29 cellular contexts compared by ENCODE assay signal in the genomic region with DNA sequence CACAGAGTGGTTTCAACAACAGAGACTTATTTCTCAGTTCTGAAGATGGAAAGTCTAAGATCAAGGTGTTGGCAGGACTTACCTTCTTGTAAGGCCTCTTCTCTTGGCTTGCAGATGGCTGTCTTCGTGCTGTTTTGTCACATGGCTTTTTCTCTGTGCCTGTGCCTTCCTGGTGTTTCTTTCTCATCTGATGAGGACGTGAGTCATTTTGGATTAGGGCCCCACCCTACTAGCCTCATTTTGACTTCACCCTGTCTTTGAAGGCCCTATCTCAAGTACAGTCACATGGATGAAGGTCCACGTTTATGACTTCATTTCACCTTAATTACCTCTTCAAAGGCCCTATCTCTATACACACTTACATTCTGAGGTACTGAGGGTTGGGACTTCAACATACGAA.
"Had no signal": no experiment of that assay in that cellular context is flagged by ENCODE, and none has a peak within 500 bp of the region (broad histone marks: within the 10 kb centered on the region; RNA-seq: fewer than 3 reads in every experiment).

No MANE protein-coding gene starts in this region.

- H3K27ac Mint-ChIP-seq: activated CD4-positive, alpha-beta memory T cell treated with anti-CD3 and anti-CD28 coated beads, Interleukin-2, amount 10 ng/mL, durations not matched to agents 7 days and 5 days; activated CD4-positive, alpha-beta T cell treated with anti-CD3 and anti-CD28 coated beads, Interleukin-2, amount 10 ng/mL, durations not matched to agents 7 days and 5 days; activated T-helper 17 cell treated with anti-CD3 and anti-CD28 coated beads, Interleukin-2, amount 50 U/mL, for 72 hours; stimulated activated memory B cell treated with anti-CD40 and anti-IgM and Interleukin-4, amounts not matched to agents 10 μg/mL and 1 μg/mL and 100 μg/mL, for 72 hours; stimulated activated naive CD8-positive, alpha-beta T cell treated with anti-CD3 and anti-CD28 coated beads, Interleukin-15, amount 100 ng/mL, for 72 hours; type B pancreatic cell had no signal

- H3K9me3 ChIP-seq: esophagus squamous epithelium, gastrocnemius medialis, pancreas, prostate gland, uterus had no signal

- DNase-seq: activated CD4-positive, alpha-beta memory T cell treated with anti-CD3 and anti-CD28 coated beads, Interleukin-2, amount 10 ng/mL, durations not matched to agents 7 days and 5 days; activated CD4-positive, alpha-beta T cell treated with anti-CD3 and anti-CD28 coated beads, Interleukin-2, amount 10 ng/mL, durations not matched to agents 7 days and 5 days; activated CD8-positive, alpha-beta memory T cell treated with anti-CD3 and anti-CD28 coated beads, Interleukin-2, amount 50 U/mL, for 48 hours; activated gamma-delta T cell treated with Interleukin-2 at 50 U/mL for 16 hours; activated naive CD4-positive, alpha-beta T cell treated with anti-CD3 and anti-CD28 coated beads, Interleukin-2, amount 50 U/mL, for 16 hours; activated T-cell treated with anti-CD3 and anti-CD28 coated beads, Interleukin-2, amount 50 U/mL, for 4 hours; dermis blood vessel endothelial cell; effector CD4-positive, alpha-beta T cell; esophagus squamous epithelium; gastrocnemius medialis; glutamatergic neuron; left cardiac atrium; midbrain; naive thymus-derived CD4-positive, alpha-beta T cell; pancreas; retina; stimulated activated CD4-positive, alpha-beta T cell treated with anti-CD3 and anti-CD28 coated beads, Interleukin-4, amount 100 ng/mL, for 4 hours; stimulated activated CD8-positive, alpha-beta memory T cell treated with anti-CD3 and anti-CD28 coated beads, Interleukin-4, amount 100 ng/mL, for 48 hours; stimulated activated naive CD8-positive, alpha-beta T cell treated with anti-CD3 and anti-CD28 coated beads, Interleukin-15, amount 100 ng/mL, for 72 hours; substantia nigra; uterus had no signal

- ATAC-seq: activated T-cell treated with anti-CD3 and anti-CD28 coated beads, Interleukin-2, amount 50 U/mL, for 4 hours; activated T-helper 17 cell treated with anti-CD3 and anti-CD28 coated beads, Interleukin-2, amount 50 U/mL, for 72 hours; gastrocnemius medialis; left cardiac atrium; naive thymus-derived CD4-positive, alpha-beta T cell; pancreas; sciatic nerve; stimulated activated memory B cell treated with anti-CD40 and anti-IgM and Interleukin-4, amounts not matched to agents 10 μg/mL and 1 μg/mL and 100 μg/mL, for 72 hours; stimulated activated naive CD8-positive, alpha-beta T cell treated with anti-CD3 and anti-CD28 coated beads, Interleukin-15, amount 100 ng/mL, for 72 hours had no signal

- H3K9me3 Mint-ChIP-seq: activated CD4-positive, alpha-beta T cell treated with anti-CD3 and anti-CD28 coated beads, Interleukin-2, amount 10 ng/mL, durations not matched to agents 7 days and 5 days; activated T-cell treated with anti-CD3 and anti-CD28 coated beads, Interleukin-2, amount 50 U/mL, for 4 hours; activated T-helper 17 cell treated with anti-CD3 and anti-CD28 coated beads, Interleukin-2, amount 50 U/mL, for 72 hours; stimulated activated naive CD8-positive, alpha-beta T cell treated with anti-CD3 and anti-CD28 coated beads, Interleukin-15, amount 100 ng/mL, for 72 hours; type B pancreatic cell had no signal

- H3K36me3 Mint-ChIP-seq: naive thymus-derived CD4-positive, alpha-beta T cell; stimulated activated memory B cell treated with anti-CD40 and anti-IgM and Interleukin-4, amounts not matched to agents 10 μg/mL and 1 μg/mL and 100 μg/mL, for 72 hours; type B pancreatic cell had no signal

- H3K4me1 ChIP-seq: esophagus squamous epithelium, gastrocnemius medialis, pancreas, prostate gland, uterus had no signal

- H3K4me3 ChIP-seq: esophagus squamous epithelium, gastrocnemius medialis, pancreas, prostate gland, skin epidermis, uterus had no signal

- H3K36me3 ChIP-seq: esophagus squamous epithelium, gastrocnemius medialis, pancreas, prostate gland, uterus had no signal

- H3K27ac ChIP-seq: epithelial cell of prostate, esophagus squamous epithelium, gastrocnemius medialis, pancreas, prostate gland, skin epidermis, uterus, VCaP had no signal

- H3K27me3 ChIP-seq: esophagus squamous epithelium, gastrocnemius medialis, pancreas, uterus had no signal
